Comparison of ENCODE assay signal across 10 cellular contexts in genomic region chr5:83035373-83036170, GRCh38. TPM values are rescaled to one million over a fixed set of nuclear protein-coding genes. Genes with fewer than 3 reads are reported as not detected.
A peak's percentile ranks its signal among the peaks of the same experiment; 100 is the strongest.
DNase-seq lines count a peak whose midpoint lies in the region; ATAC-seq and TF ChIP-seq lines count a peak whose summit lies in the region.
"Had no signal": no experiment of that assay in that cellular context is flagged by ENCODE, and none has a peak within 500 bp of the region (broad histone marks: within the 10 kb centered on the region; RNA-seq: fewer than 3 reads in every experiment).

No MANE protein-coding gene starts in this region.

- H3K27ac Mint-ChIP-seq in mesothelial cell of epicardium = peak overlapping the region; percentile 78
- H3K27ac Mint-ChIP-seq: activated T-helper 17 cell treated with anti-CD3 and anti-CD28 coated beads, Interleukin-2, amount 50 U/mL, for 72 hours had no signal

- ATAC-seq in Right ventricle myocardium superior (ENCODE audit: poor library complexity) = peak; percentile 97
- no peak for ATAC-seq in HG02870 (IDR thresholded peaks at IDR 0.05; ENCODE audit: unreplicated experiment)
- ATAC-seq: activated T-helper 17 cell treated with anti-CD3 and anti-CD28 coated beads, Interleukin-2, amount 50 U/mL, for 72 hours had no signal

- H3K9me3 ChIP-seq in right atrium auricular region = no peaks in the 10 kb centered on the region
- H3K9me3 ChIP-seq: tibial nerve had no signal

- peak overlapping the region in 1 of 2 donors; percentile 47 for H3K27ac ChIP-seq in right atrium auricular region
- H3K27ac ChIP-seq: tibial nerve had no signal

- H3K36me3 ChIP-seq in right atrium auricular region = no peaks in the 10 kb centered on the region
- H3K36me3 ChIP-seq: tibial nerve had no signal

- peaks cover 52% of the 10 kb centered on the region for H3K4me1 Mint-ChIP-seq in mesothelial cell of epicardium
- H3K4me1 Mint-ChIP-seq: activated T-helper 17 cell treated with anti-CD3 and anti-CD28 coated beads, Interleukin-2, amount 50 U/mL, for 72 hours had no signal

- no peaks in the 10 kb centered on the region for H3K27me3 ChIP-seq in right atrium auricular region
- H3K27me3 ChIP-seq: tibial nerve had no signal

- no peak overlapping the region for H3K4me3 Mint-ChIP-seq in mesothelial cell of epicardium
- H3K4me3 Mint-ChIP-seq: activated T-helper 17 cell treated with anti-CD3 and anti-CD28 coated beads, Interleukin-2, amount 50 U/mL, for 72 hours had no signal

- H3K9me3 Mint-ChIP-seq in mesothelial cell of epicardium = no peaks in the 10 kb centered on the region
- H3K9me3 Mint-ChIP-seq: activated T-helper 17 cell treated with anti-CD3 and anti-CD28 coated beads, Interleukin-2, amount 50 U/mL, for 72 hours had no signal

- peak; percentile 72 for DNase-seq in Right ventricle myocardium superior
- DNase-seq in right atrium auricular region (ENCODE audit: low spot score) = no peak
- DNase-seq in anterior cingulate cortex (lab: John Stamatoyannopoulos, UW) = peak; percentile 5 to 97 (median 85)
- no peak for DNase-seq in mesothelial cell of epicardium (ENCODE audit: low spot score in 2 of 2, unreplicated experiment in 2 of 2)
- DNase-seq in activated CD4-positive, alpha-beta T cell treated with anti-CD3 and anti-CD28 coated beads for 48 hours = no peak
- DNase-seq in AML-193 (lab: John Stamatoyannopoulos, UW) = no peak
- DNase-seq in HUDEP-2 (lab: John Stamatoyannopoulos, UW; ENCODE audit: unreplicated experiment in 76 of 76) = no peak

- H3K36me3 Mint-ChIP-seq in mesothelial cell of epicardium = no peaks in the 10 kb centered on the region

- no peak overlapping the region for H3K4me3 ChIP-seq in right atrium auricular region
- H3K4me3 ChIP-seq: tibial nerve had no signal

- no peak for TF ChIP-seq CTCF in right atrium auricular region (IDR thresholded peaks at IDR 0.05)
- no peak for TF ChIP-seq CTCF in mesothelial cell of epicardium (IDR thresholded peaks at IDR 0.05; ENCODE audit: unreplicated experiment)

- H3K27me3 Mint-ChIP-seq in mesothelial cell of epicardium (ENCODE audit: low read depth) = no peaks in the 10 kb centered on the region
- H3K27me3 Mint-ChIP-seq: activated T-helper 17 cell treated with anti-CD3 and anti-CD28 coated beads, Interleukin-2, amount 50 U/mL, for 72 hours had no signal

- intact Hi-C loops in Right ventricle myocardium superior (cut with DNase I) = no loop called here

- H3K4me1 ChIP-seq in right atrium auricular region = peaks cover 0 to 15% of the 10 kb centered on the region in 2 donors

RNA-seq across cellular contexts. Expression of gene TMEM167A, which starts 41.6 kb away (rescaled TPM):
- total RNA-seq in Right ventricle myocardium superior (39.9 TPM), right atrium auricular region (10 to 100 TPM; 31.7 to 50.1 TPM), mesothelial cell of epicardium (97.1 to 110 TPM (median 101 TPM) in 3 replicates)

RNA-seq across cellular contexts. Expression of gene XRCC4, which starts 41.8 kb away (rescaled TPM):
- 4.8 TPM for total RNA-seq in Right ventricle myocardium superior
- 1 to 10 TPM; 6.4 to 6.8 TPM for total RNA-seq in right atrium auricular region
- 12.0 to 13.6 TPM (median 12.1 TPM) in 3 replicates for total RNA-seq in mesothelial cell of epicardium

Comparison
In these comparisons a context has a peak if more than half of its experiments do, and no peak if none do; other contexts are left out.
1. DNase-seq: peak in Right ventricle myocardium superior (single experiment) and anterior cingulate cortex (58 of 58); none in right atrium auricular region (single experiment), mesothelial cell of epicardium (0 of 2), activated CD4-positive, alpha-beta T cell treated with anti-CD3 and anti-CD28 coated beads for 48 hours (single experiment), AML-193 (0 of 2) and HUDEP-2 (0 of 76).